ENCODE assay signal across 1 cellular context in genomic region chr14:102481791-102482238, GRCh38.
TF ChIP-seq lines count a peak whose summit lies in the region.

No MANE protein-coding gene starts in this region.

TF ChIP-seq in GM23338, 12 proteins besides CTCF, POLR2A, EP300 and RAD21 (continued from another document):
- no peak for TF ChIP-seq ZNF462 (CRISPR knock-in tag; IDR thresholded peaks at IDR 0.05)
- no peak for TF ChIP-seq CREB1 (CRISPR knock-in tag; IDR thresholded peaks at IDR 0.05; ENCODE audit: low read depth)
- no peak for TF ChIP-seq EZH2phosphoT487 (IDR thresholded peaks at IDR 0.05; ENCODE audit: unreplicated experiment)
- TF ChIP-seq STAT1 (IDR thresholded peaks at IDR 0.05; ENCODE audit: unreplicated experiment): no peak
- TF ChIP-seq REST (IDR thresholded peaks at IDR 0.05; ENCODE audit: unreplicated experiment): no peak
- TF ChIP-seq EZH2 (IDR thresholded peaks at IDR 0.05; ENCODE audit: low read depth, unreplicated experiment): no peak
